Comparison of ENCODE assay signal across 13 cellular contexts in the genomic region with DNA sequence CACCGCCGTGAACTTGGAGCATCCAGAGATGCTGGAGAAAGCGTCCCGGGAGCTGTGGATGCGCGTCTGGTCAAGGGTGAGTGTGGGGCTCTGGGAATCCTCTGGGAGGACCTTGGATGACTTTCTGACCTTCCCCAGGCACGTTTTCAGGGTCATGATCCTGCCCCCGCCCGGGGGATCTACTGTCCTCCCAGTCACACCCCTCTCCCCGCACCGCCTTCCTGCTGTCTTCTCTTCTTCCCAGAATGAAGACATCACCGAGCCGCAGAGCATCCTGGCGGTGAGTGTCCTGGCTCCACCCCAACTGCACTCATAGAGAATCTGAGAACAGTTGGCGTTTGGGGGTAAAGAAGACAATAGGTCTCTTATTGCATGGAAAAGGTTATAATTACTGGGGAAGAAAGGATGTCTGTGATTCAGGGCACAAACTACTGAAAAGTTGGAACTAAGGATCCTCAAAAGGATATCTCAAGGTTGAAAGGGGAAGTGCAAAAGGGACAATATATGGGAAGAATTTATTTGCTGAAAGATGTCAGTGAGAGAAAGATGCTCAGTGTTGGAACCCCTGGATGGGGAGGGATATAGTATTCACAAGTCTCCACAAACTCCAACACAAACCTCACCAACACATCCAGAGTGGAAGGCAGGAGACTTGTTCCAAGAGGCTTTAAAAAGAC. TPM values are rescaled to one million over a fixed set of nuclear protein-coding genes. Genes with fewer than 3 reads are reported as not detected.
DNase-seq lines count a peak whose midpoint lies in the region; ATAC-seq and TF ChIP-seq lines count a peak whose summit lies in the region.
"Had no signal": no experiment of that assay in that cellular context is flagged by ENCODE, and none has a peak within 500 bp of the region (broad histone marks: within the 10 kb centered on the region; RNA-seq: fewer than 3 reads in every experiment).

No MANE protein-coding gene starts in this region.

- 52 to 73% (median 63%) methylated on average over 15 of the region's 15 CpGs for WGBS in heart left ventricle, 4 donors

- peaks cover 66% of the 10 kb centered on the region for H3K4me1 Mint-ChIP-seq in activated T-helper 1 cell treated with anti-CD3 and anti-CD28 coated beads, Interleukin-12 subunit alpha, Interleukin-12 subunit beta, Interleukin-2, Interleukin-4 antibody, amounts not matched to agents 30 ng/mL and 10 ng/mL and 1 ng/mL, durations not matched to agents 14 hours and 24 hours and 36 hours (ENCODE audit: low read depth)
- H3K4me1 Mint-ChIP-seq in immature natural killer cell, result peaks cover 30 to 44% of the 10 kb centered on the region in 2 donors
- peaks cover 14 to 33% of the 10 kb centered on the region in 2 donors for H3K4me1 Mint-ChIP-seq in stimulated activated naive B cell treated with anti-CD40 and anti-IgM and Interleukin-4, amounts not matched to agents 10 μg/mL and 1 μg/mL and 100 μg/mL, for 72 hours

- H3K27me3 ChIP-seq in heart left ventricle, result no peaks in the 10 kb centered on the region
- H3K27me3 ChIP-seq: sigmoid colon had no signal

- intact Hi-C loops in heart left ventricle (cut with DNase I) (loop anchor here in 1 of 10 donors (10.0 kb wide), 1 partner anchor 110 kb away; no protein-coding TSS in a partner anchor), cardiac septum (cut with DNase I) (no loop called here)
- intact Hi-C loops in activated T-helper 1 cell treated with anti-CD3 and anti-CD28 coated beads, Interleukin-12 subunit alpha, Interleukin-12 subunit beta, Interleukin-2, Interleukin-4 antibody, amounts not matched to agents 30 ng/mL and 10 ng/mL and 1 ng/mL, durations not matched to agents 14 hours and 24 hours and 36 hours (cut with micrococcal nuclease), result loop anchor here (2.0 kb wide), 1 partner anchor 14 kb away; no protein-coding TSS in a partner anchor

- H3K4me3 ChIP-seq in heart left ventricle, result peak overlapping the region in 10 of 12 donors; percentile 7 to 90 (median 82)
- H3K4me3 ChIP-seq: HAP-1, SK-N-MC had no signal

- H3K9me3 Mint-ChIP-seq in activated T-helper 1 cell treated with anti-CD3 and anti-CD28 coated beads, Interleukin-12 subunit alpha, Interleukin-12 subunit beta, Interleukin-2, Interleukin-4 antibody, amounts not matched to agents 30 ng/mL and 10 ng/mL and 1 ng/mL, durations not matched to agents 14 hours and 24 hours and 36 hours, result no peaks in the 10 kb centered on the region
- no peaks in the 10 kb centered on the region for H3K9me3 Mint-ChIP-seq in immature natural killer cell
- H3K9me3 Mint-ChIP-seq in stimulated activated naive B cell treated with anti-CD40 and anti-IgM and Interleukin-4, amounts not matched to agents 10 μg/mL and 1 μg/mL and 100 μg/mL, for 72 hours, result no peaks in the 10 kb centered on the region

- H3K36me3 Mint-ChIP-seq in activated T-helper 1 cell treated with anti-CD3 and anti-CD28 coated beads, Interleukin-12 subunit alpha, Interleukin-12 subunit beta, Interleukin-2, Interleukin-4 antibody, amounts not matched to agents 30 ng/mL and 10 ng/mL and 1 ng/mL, durations not matched to agents 14 hours and 24 hours and 36 hours (ENCODE audit: low read depth), result peaks cover 61% of the 10 kb centered on the region
- H3K36me3 Mint-ChIP-seq in immature natural killer cell, result peaks cover 13 to 26% (median 13%) of the 10 kb centered on the region in 3 donors
- H3K36me3 Mint-ChIP-seq in stimulated activated naive B cell treated with anti-CD40 and anti-IgM and Interleukin-4, amounts not matched to agents 10 μg/mL and 1 μg/mL and 100 μg/mL, for 72 hours, result peaks cover 31 to 43% of the 10 kb centered on the region in 2 donors

- peak overlapping the region; percentile 98 for H3K4me3 Mint-ChIP-seq in activated T-helper 1 cell treated with anti-CD3 and anti-CD28 coated beads, Interleukin-12 subunit alpha, Interleukin-12 subunit beta, Interleukin-2, Interleukin-4 antibody, amounts not matched to agents 30 ng/mL and 10 ng/mL and 1 ng/mL, durations not matched to agents 14 hours and 24 hours and 36 hours
- peak overlapping the region; percentile 13 to 97 (median 33) for H3K4me3 Mint-ChIP-seq in immature natural killer cell
- peak overlapping the region; percentile 95 to 99 for H3K4me3 Mint-ChIP-seq in stimulated activated naive B cell treated with anti-CD40 and anti-IgM and Interleukin-4, amounts not matched to agents 10 μg/mL and 1 μg/mL and 100 μg/mL, for 72 hours

- TF ChIP-seq POLR2A in heart left ventricle (IDR thresholded peaks at IDR 0.05), result no peak

- peaks cover 3 to 26% (median 19%) of the 10 kb centered on the region in 12 donors for H3K4me1 ChIP-seq in heart left ventricle

- DNase-seq in heart left ventricle, result peak in 2 of 5 donors; percentile 29 to 56
- no peak for DNase-seq in cardiac septum (ENCODE audit: low spot score)
- no peak for DNase-seq in activated T-helper 1 cell treated with anti-CD3 and anti-CD28 coated beads, Interleukin-12 subunit alpha, Interleukin-12 subunit beta, Interleukin-2, Interleukin-4 antibody, amounts not matched to agents 30 ng/mL and 10 ng/mL and 1 ng/mL, durations not matched to agents 14 hours and 24 hours and 36 hours (ENCODE audit: low spot score)
- DNase-seq in immature natural killer cell, result no peak
- no peak for DNase-seq in stimulated activated naive B cell treated with anti-CD40 and anti-IgM and Interleukin-4, amounts not matched to agents 10 μg/mL and 1 μg/mL and 100 μg/mL, for 72 hours
- no peak for DNase-seq in cortex of kidney (lab: John Stamatoyannopoulos, UW)
- DNase-seq in HuH-7.5 (ENCODE audit: low spot score), result no peak
- no peak for DNase-seq in H4 (ENCODE audit: low spot score)
- DNase-seq: MM.1S, NCI-H526, sigmoid colon had no signal

- ATAC-seq in heart left ventricle, result no peak
- no peak for ATAC-seq in stimulated activated naive B cell treated with anti-CD40 and anti-IgM and Interleukin-4, amounts not matched to agents 10 μg/mL and 1 μg/mL and 100 μg/mL, for 72 hours (replicated peaks)

- H3K27ac ChIP-seq in heart left ventricle, result peak overlapping the region in 7 of 12 donors; percentile 12 to 91 (median 84)
- H3K27ac ChIP-seq: SK-N-MC had no signal

- no peak for TF ChIP-seq CTCF in heart left ventricle (IDR thresholded peaks at IDR 0.05)

- H3K9me3 ChIP-seq in heart left ventricle, result no peaks in the 10 kb centered on the region
- H3K9me3 ChIP-seq: HAP-1, sigmoid colon had no signal

- no peaks in the 10 kb centered on the region for H3K27me3 Mint-ChIP-seq in activated T-helper 1 cell treated with anti-CD3 and anti-CD28 coated beads, Interleukin-12 subunit alpha, Interleukin-12 subunit beta, Interleukin-2, Interleukin-4 antibody, amounts not matched to agents 30 ng/mL and 10 ng/mL and 1 ng/mL, durations not matched to agents 14 hours and 24 hours and 36 hours (ENCODE audit: insufficient read depth)
- H3K27me3 Mint-ChIP-seq in immature natural killer cell (ENCODE audit: low read depth in 3 of 3), result peaks cover 0 to 3% (median 3%) of the 10 kb centered on the region in 3 donors
- no peaks in the 10 kb centered on the region for H3K27me3 Mint-ChIP-seq in stimulated activated naive B cell treated with anti-CD40 and anti-IgM and Interleukin-4, amounts not matched to agents 10 μg/mL and 1 μg/mL and 100 μg/mL, for 72 hours

- peaks cover 0 to 53% (median 36%) of the 10 kb centered on the region in 9 donors for H3K36me3 ChIP-seq in heart left ventricle

- peak overlapping the region; percentile 94 for H3K27ac Mint-ChIP-seq in activated T-helper 1 cell treated with anti-CD3 and anti-CD28 coated beads, Interleukin-12 subunit alpha, Interleukin-12 subunit beta, Interleukin-2, Interleukin-4 antibody, amounts not matched to agents 30 ng/mL and 10 ng/mL and 1 ng/mL, durations not matched to agents 14 hours and 24 hours and 36 hours
- peak overlapping the region in 5 of 6 donors; percentile 21 to 88 (median 45) for H3K27ac Mint-ChIP-seq in immature natural killer cell
- H3K27ac Mint-ChIP-seq in stimulated activated naive B cell treated with anti-CD40 and anti-IgM and Interleukin-4, amounts not matched to agents 10 μg/mL and 1 μg/mL and 100 μg/mL, for 72 hours, result no peak overlapping the region

RNA-seq across cellular contexts. Expression of gene GSTK1, which starts 1.9 kb away (rescaled TPM):
- total RNA-seq in heart left ventricle, result 100 to 1,000 TPM; 174 to 349 (median 281) TPM
- 100 to 1,000 TPM; 123 to 274 TPM for polyA plus RNA-seq in heart left ventricle
- 208 TPM for total RNA-seq in cardiac septum
- total RNA-seq in activated T-helper 1 cell treated with anti-CD3 and anti-CD28 coated beads, Interleukin-12 subunit alpha, Interleukin-12 subunit beta, Interleukin-2, Interleukin-4 antibody, amounts not matched to agents 30 ng/mL and 10 ng/mL and 1 ng/mL, durations not matched to agents 14 hours and 24 hours and 36 hours, result 134 and 135 TPM in 2 replicates
- 100 to 1,000 TPM; 238 to 266 (median 252) TPM for polyA plus RNA-seq in immature natural killer cell
- 117 and 152 TPM in 2 replicates for total RNA-seq in H4 (2014; rRNA removed; shearing (Covaris generic))

RNA-seq across cellular contexts. Expression of gene TMEM139, which starts 19.6 kb away (rescaled TPM):
- total RNA-seq in heart left ventricle, result 10 to 100 TPM in 5 of 9 donors, 1 to 10 TPM in 4; 4.5 to 18.4 (median 12.1) TPM
- 10 to 100 TPM in 1 of 2 donors, 1 to 10 TPM in 1; 4.1 to 23.5 TPM for polyA plus RNA-seq in heart left ventricle
- total RNA-seq in cardiac septum, result 6.9 TPM
- 0.73 TPM in 1 of 2 replicates, not detected in the other for total RNA-seq in activated T-helper 1 cell treated with anti-CD3 and anti-CD28 coated beads, Interleukin-12 subunit alpha, Interleukin-12 subunit beta, Interleukin-2, Interleukin-4 antibody, amounts not matched to agents 30 ng/mL and 10 ng/mL and 1 ng/mL, durations not matched to agents 14 hours and 24 hours and 36 hours
- polyA plus RNA-seq in immature natural killer cell, result not detected
- 0.62 and 1.2 TPM in 2 replicates for total RNA-seq in H4 (2014; rRNA removed; shearing (Covaris generic))

RNA-seq across cellular contexts. Expression of gene CASP2, which starts 23.0 kb away (rescaled TPM):
- total RNA-seq in heart left ventricle, result 10 to 100 TPM in 6 of 9 donors, 1 to 10 TPM in 3; 7.4 to 18.3 (median 13.8) TPM
- 1 to 10 TPM; 5.4 to 7.0 TPM for polyA plus RNA-seq in heart left ventricle
- 12.6 TPM for total RNA-seq in cardiac septum
- total RNA-seq in activated T-helper 1 cell treated with anti-CD3 and anti-CD28 coated beads, Interleukin-12 subunit alpha, Interleukin-12 subunit beta, Interleukin-2, Interleukin-4 antibody, amounts not matched to agents 30 ng/mL and 10 ng/mL and 1 ng/mL, durations not matched to agents 14 hours and 24 hours and 36 hours, result 107 and 110 TPM in 2 replicates
- polyA plus RNA-seq in immature natural killer cell, result 10 to 100 TPM in 1 of 3 donors, 1 to 10 TPM in 2; 8.8 to 24.2 (median 9.8) TPM
- total RNA-seq in H4 (2014; rRNA removed; shearing (Covaris generic)), result 20.2 and 37.7 TPM in 2 replicates

RNA-seq across cellular contexts. Expression of gene TAS2R40, which starts 43.3 kb away (rescaled TPM):
- total RNA-seq in heart left ventricle (not detected), cardiac septum (not detected)
- polyA plus RNA-seq in heart left ventricle (not detected), immature natural killer cell (not detected)
- not detected in 2 replicates for total RNA-seq in activated T-helper 1 cell treated with anti-CD3 and anti-CD28 coated beads, Interleukin-12 subunit alpha, Interleukin-12 subunit beta, Interleukin-2, Interleukin-4 antibody, amounts not matched to agents 30 ng/mL and 10 ng/mL and 1 ng/mL, durations not matched to agents 14 hours and 24 hours and 36 hours
- not detected in 2 replicates for total RNA-seq in H4 (2014; rRNA removed; shearing (Covaris generic))
- total RNA-seq: sigmoid colon had no signal
- polyA plus RNA-seq: sigmoid colon had no signal

RNA-seq across cellular contexts. Expression of gene CLCN1, which starts 50.8 kb away (rescaled TPM):
- total RNA-seq in heart left ventricle (1 to 10 TPM in 1 of 9 donors, not detected in 8; 1.4 TPM), cardiac septum (not detected)
- polyA plus RNA-seq in heart left ventricle (under 1 TPM in 1 of 2 donors, not detected in 1; 0.03 TPM), immature natural killer cell (under 1 TPM in 1 of 3 donors, not detected in 2; 0.07 TPM)
- total RNA-seq in activated T-helper 1 cell treated with anti-CD3 and anti-CD28 coated beads, Interleukin-12 subunit alpha, Interleukin-12 subunit beta, Interleukin-2, Interleukin-4 antibody, amounts not matched to agents 30 ng/mL and 10 ng/mL and 1 ng/mL, durations not matched to agents 14 hours and 24 hours and 36 hours, result not detected in 2 replicates
- not detected in 2 replicates for total RNA-seq in H4 (2014; rRNA removed; shearing (Covaris generic))

Comparison
In these comparisons a context has a peak if more than half of its experiments do, and no peak if none do; other contexts are left out.
1. H3K4me3 Mint-ChIP-seq: peak in every context shown above with its lines; median percentile 98 in activated T-helper 1 cell treated with anti-CD3 and anti-CD28 coated beads, Interleukin-12 subunit alpha, Interleukin-12 subunit beta, Interleukin-2, Interleukin-4 antibody, amounts not matched to agents 30 ng/mL and 10 ng/mL and 1 ng/mL, durations not matched to agents 14 hours and 24 hours and 36 hours; 97 in stimulated activated naive B cell treated with anti-CD40 and anti-IgM and Interleukin-4, amounts not matched to agents 10 μg/mL and 1 μg/mL and 100 μg/mL, for 72 hours; 33 in immature natural killer cell.